In the genomic region with DNA sequence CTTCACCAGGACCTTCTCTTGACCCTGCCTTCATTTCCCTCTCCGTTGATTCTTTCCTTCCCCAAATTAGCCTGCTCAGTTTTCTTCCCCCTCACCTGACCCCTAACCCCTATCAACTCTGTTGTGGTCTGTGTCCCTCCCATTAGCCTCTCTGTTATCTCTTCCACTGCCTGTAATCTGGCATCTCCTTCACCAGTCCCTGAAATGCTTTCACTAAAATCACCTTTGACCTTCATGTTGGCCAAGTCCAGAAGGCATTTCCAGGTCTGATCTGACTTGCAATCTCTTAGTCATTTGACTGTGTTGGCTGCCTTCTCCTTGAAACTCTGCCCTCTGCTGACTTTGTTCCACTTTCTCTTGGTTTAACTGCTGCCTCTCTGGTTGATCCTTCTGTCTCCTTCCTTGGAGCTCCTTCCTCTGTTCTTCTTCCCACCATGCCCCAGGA, we compare ENCODE assay signal across 8 cellular contexts. TPM values are rescaled to one million over a fixed set of nuclear protein-coding genes. Genes with fewer than 3 reads are reported as not detected.
DNase-seq lines count a peak whose midpoint lies in the region; ATAC-seq and TF ChIP-seq lines count a peak whose summit lies in the region.

No MANE protein-coding gene starts in this region.

- H3K4me3 Mint-ChIP-seq in effector memory CD8-positive, alpha-beta T cell, result peak overlapping the region; percentile 78 to 86

- H3K9me3 Mint-ChIP-seq in effector memory CD8-positive, alpha-beta T cell, result no peaks in the 10 kb centered on the region

- H3K36me3 Mint-ChIP-seq in effector memory CD8-positive, alpha-beta T cell (ENCODE audit: insufficient read depth), result peaks cover 16% of the 10 kb centered on the region

- H3K27me3 ChIP-seq in BLaER1, result peaks cover 16% of the 10 kb centered on the region
- H3K27me3 ChIP-seq in mucosa of stomach (ENCODE audit: control insufficient read depth, insufficient read depth, low read length), result no peaks in the 10 kb centered on the region

- TF ChIP-seq CTCF in GM20000 (IDR thresholded peaks at IDR 0.05; ENCODE audit: extremely low read depth, missing control alignments), result peak; percentile 8

- in situ Hi-C loops in SK-MEL-5 (cut with HindIII; ENCODE audit: low pct_unique_long_range_greater_than_20kb, low sequenced_read_pairs), result no loop called here

- no peak overlapping the region for H3K27ac ChIP-seq in BLaER1

- peak overlapping the region; percentile 55 to 79 for H3K27ac Mint-ChIP-seq in effector memory CD8-positive, alpha-beta T cell

- peak overlapping the region; percentile 92 for H3K4me2 ChIP-seq in BLaER1

- H3K4me3 ChIP-seq in BLaER1 (peak overlapping the region; percentile 60; the same call in 1 of the 2 replicates), mucosa of stomach (ENCODE audit: low read length) (peak overlapping the region; percentile 67)

- no peaks in the 10 kb centered on the region for H3K27me3 Mint-ChIP-seq in effector memory CD8-positive, alpha-beta T cell

- peaks cover 26 to 28% of the 10 kb centered on the region in 2 donors for H3K4me1 Mint-ChIP-seq in effector memory CD8-positive, alpha-beta T cell (ENCODE audit: low read depth in 2 of 2)

- H3K4me1 ChIP-seq in BLaER1, result peaks cover 26% of the 10 kb centered on the region
- H3K4me1 ChIP-seq in mucosa of stomach (ENCODE audit: control insufficient read depth, insufficient read depth, low read length), result peaks cover 57% of the 10 kb centered on the region

- ATAC-seq in effector memory CD8-positive, alpha-beta T cell (replicated peaks), result peak; percentile 59
- no peak for ATAC-seq in GM19452 (IDR thresholded peaks at IDR 0.05; ENCODE audit: unreplicated experiment)

- H4K20me1 ChIP-seq in BLaER1, result peaks cover 21% of the 10 kb centered on the region

- H3K9ac ChIP-seq in BLaER1 (no peak overlapping the region), mucosa of stomach (ENCODE audit: low read length) (peak overlapping the region; percentile 80)

- no peaks in the 10 kb centered on the region for H3K9me3 ChIP-seq in BLaER1
- no peaks in the 10 kb centered on the region for H3K9me3 ChIP-seq in mucosa of stomach (ENCODE audit: control insufficient read depth, low read length)

- DNase-seq in GM20000 (ENCODE audit: low spot score) (peak; percentile 55), SK-MEL-5 (ENCODE audit: low read depth, low spot score) (peak; percentile 76), C1 segment of cervical spinal cord (lab: John Stamatoyannopoulos, UW) (no peak), T-helper 9 cell (no peak)
- DNase-seq in effector memory CD8-positive, alpha-beta T cell, result no peak

- H3K36me3 ChIP-seq in BLaER1, result peaks cover 21% of the 10 kb centered on the region
- H3K36me3 ChIP-seq in mucosa of stomach (ENCODE audit: control insufficient read depth, insufficient read depth, low read length), result no peaks in the 10 kb centered on the region

RNA-seq across cellular contexts. Expression of a gene that starts 28.2 kb away (rescaled TPM):
- total RNA-seq in SK-MEL-5 (2014; rRNA removed; shearing (Covaris generic)), result 79.2 and 93.6 TPM in 2 replicates
- 166 and 205 TPM in 2 replicates for polyA plus RNA-seq in SK-MEL-5 (2015; cell fraction: cytosol; rRNA removed)
- polyA plus RNA-seq in SK-MEL-5 (2015; cell fraction: nucleus; rRNA removed), result 241 and 251 TPM in 2 replicates

RNA-seq across cellular contexts. Expression of a gene that starts 32.6 kb away (rescaled TPM):
- total RNA-seq in SK-MEL-5 (2014; rRNA removed; shearing (Covaris generic)), result not detected in 2 replicates
- not detected in 2 replicates for polyA plus RNA-seq in SK-MEL-5 (2015; cell fraction: cytosol; rRNA removed)
- not detected in 2 replicates for polyA plus RNA-seq in SK-MEL-5 (2015; cell fraction: nucleus; rRNA removed)

RNA-seq across cellular contexts. Expression of a gene that starts 51.7 kb away (rescaled TPM):
- 423 and 449 TPM in 2 replicates for total RNA-seq in SK-MEL-5 (2014; rRNA removed; shearing (Covaris generic))
- polyA plus RNA-seq in SK-MEL-5 (2015; cell fraction: cytosol; rRNA removed), result 356 and 396 TPM in 2 replicates
- polyA plus RNA-seq in SK-MEL-5 (2015; cell fraction: nucleus; rRNA removed), result 73.7 and 89.0 TPM in 2 replicates

Comparison
In these comparisons a context has a peak if more than half of its experiments do, and no peak if none do; other contexts are left out.
1. DNase-seq: peak in GM20000 (single experiment) and SK-MEL-5 (single experiment); none in effector memory CD8-positive, alpha-beta T cell (0 of 3), C1 segment of cervical spinal cord (0 of 14) and T-helper 9 cell (single experiment).